ENCODE assay signal across 8 cellular contexts in the genomic region with DNA sequence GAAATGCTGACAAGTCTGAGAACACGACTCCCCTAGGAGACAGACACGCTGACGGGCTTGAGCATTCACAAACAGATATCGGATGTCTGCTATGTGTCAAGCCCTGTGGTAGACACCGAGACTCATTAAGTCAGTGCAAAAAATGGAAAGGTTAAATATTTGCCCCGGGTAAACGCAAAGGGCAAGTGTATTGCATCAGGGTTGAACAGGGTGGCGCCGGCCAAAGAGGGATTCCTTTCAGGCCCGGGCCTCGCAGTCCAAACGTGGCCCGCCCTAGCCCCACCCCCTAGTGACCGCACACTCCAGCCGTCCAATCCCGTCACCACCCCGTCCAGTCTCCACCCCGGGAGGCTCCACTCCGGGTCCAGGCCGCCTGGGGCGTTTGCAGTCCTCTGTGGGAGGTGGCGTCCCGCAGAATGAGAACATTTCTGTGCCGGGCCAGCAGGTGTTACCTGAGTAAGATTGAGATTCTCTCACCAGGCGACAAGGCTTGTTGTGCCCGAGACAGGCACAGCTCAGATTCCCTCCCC. TPM values are rescaled to one million over a fixed set of nuclear protein-coding genes. Genes with fewer than 3 reads are reported as not detected.
DNase-seq lines count a peak whose midpoint lies in the region; ATAC-seq and FAIRE-seq lines count a peak whose summit lies in the region.

No MANE protein-coding gene starts in this region.

- H3K9me3 Mint-ChIP-seq in activated T-helper 17 cell treated with anti-CD3 and anti-CD28 coated beads, Interleukin-2, amount 50 U/mL, for 72 hours: no peaks in the 10 kb centered on the region
- no peaks in the 10 kb centered on the region for H3K9me3 Mint-ChIP-seq in natural killer cell treated with Interleukin-12 subunit alpha and Interleukin-12 subunit beta and Interleukin-15 and Interleukin-18, amount 100 ng/mL, for 72 hours

- peaks cover 14% of the 10 kb centered on the region for H3K4me1 ChIP-seq in Karpas-422 (ENCODE audit: low read length)

- H3K79me2 ChIP-seq in Karpas-422 (ENCODE audit: low read length): no peaks in the 10 kb centered on the region

- H3K4me2 ChIP-seq in Karpas-422 (ENCODE audit: low read depth, low read length, poor library complexity, severe bottlenecking): peak overlapping the region; percentile 83

- no peaks in the 10 kb centered on the region for H3K36me3 ChIP-seq in Karpas-422 (ENCODE audit: insufficient read depth, low read length)

- peak overlapping the region; percentile 54 for H3K9ac ChIP-seq in Karpas-422 (ENCODE audit: low read length)

- no peaks in the 10 kb centered on the region for H4K20me1 ChIP-seq in Karpas-422 (ENCODE audit: insufficient read depth, low read depth, low read length)

- peak overlapping the region; percentile 96 for H3K27ac Mint-ChIP-seq in activated T-helper 17 cell treated with anti-CD3 and anti-CD28 coated beads, Interleukin-2, amount 50 U/mL, for 72 hours
- peak overlapping the region in 1 of 2 donors; percentile 74 for H3K27ac Mint-ChIP-seq in natural killer cell treated with Interleukin-12 subunit alpha and Interleukin-12 subunit beta and Interleukin-15 and Interleukin-18, amount 100 ng/mL, for 72 hours

- H2AFZ ChIP-seq in Karpas-422 (ENCODE audit: low read length): peak overlapping the region; percentile 92; the same call in 1 of the 2 replicates

- H3K4me3 Mint-ChIP-seq in activated T-helper 17 cell treated with anti-CD3 and anti-CD28 coated beads, Interleukin-2, amount 50 U/mL, for 72 hours: peak overlapping the region; percentile 86
- H3K4me3 Mint-ChIP-seq in natural killer cell treated with Interleukin-12 subunit alpha and Interleukin-12 subunit beta and Interleukin-15 and Interleukin-18, amount 100 ng/mL, for 72 hours: peak overlapping the region; percentile 79

- H3K4me3 ChIP-seq in Karpas-422 (ENCODE audit: low read length): peak overlapping the region; percentile 64

- ATAC-seq in GM21786 (IDR thresholded peaks at IDR 0.05; ENCODE audit: unreplicated experiment): peak; percentile 94
- ATAC-seq in activated T-helper 17 cell treated with anti-CD3 and anti-CD28 coated beads, Interleukin-2, amount 50 U/mL, for 72 hours (replicated peaks): peak; percentile 89
- ATAC-seq in natural killer cell treated with Interleukin-12 subunit alpha and Interleukin-12 subunit beta and Interleukin-15 and Interleukin-18, amount 100 ng/mL, for 72 hours: peak; percentile 98 to 99
- peak; percentile 93 for ATAC-seq in stimulated activated naive CD8-positive, alpha-beta T cell treated with anti-CD3 and anti-CD28 coated beads, Interleukin-15, Interleukin-2, amounts not matched to agents 100 U/mL and 50 U/mL, for 24 hours

- no peaks in the 10 kb centered on the region for H3K27me3 ChIP-seq in Karpas-422 (ENCODE audit: low read length)

- peak; percentile 88 for FAIRE-seq in RCC 7860 (lab: Jason Lieb, UNC)

- no peaks in the 10 kb centered on the region for H3K36me3 Mint-ChIP-seq in activated T-helper 17 cell treated with anti-CD3 and anti-CD28 coated beads, Interleukin-2, amount 50 U/mL, for 72 hours (ENCODE audit: low read depth)
- no peaks in the 10 kb centered on the region for H3K36me3 Mint-ChIP-seq in natural killer cell treated with Interleukin-12 subunit alpha and Interleukin-12 subunit beta and Interleukin-15 and Interleukin-18, amount 100 ng/mL, for 72 hours

- H3K9me3 ChIP-seq in Karpas-422 (ENCODE audit: low read length): no peaks in the 10 kb centered on the region

- peaks cover 3% of the 10 kb centered on the region for H3K27me3 Mint-ChIP-seq in activated T-helper 17 cell treated with anti-CD3 and anti-CD28 coated beads, Interleukin-2, amount 50 U/mL, for 72 hours
- peaks cover 8 to 18% of the 10 kb centered on the region in 2 donors for H3K27me3 Mint-ChIP-seq in natural killer cell treated with Interleukin-12 subunit alpha and Interleukin-12 subunit beta and Interleukin-15 and Interleukin-18, amount 100 ng/mL, for 72 hours

- H3K9me2 ChIP-seq in Karpas-422 (replicated peaks; ENCODE audit: insufficient read depth, low read length): no peaks in the 10 kb centered on the region

- DNase-seq in DMS79 treated with DMSO at 0.1 percent for 48 hours (lab: John Stamatoyannopoulos, UW) (peak; percentile 68), Karpas-422 (peak; percentile 84), RCC 7860 (ENCODE audit: low spot score) (peak; percentile 97), fibroblast of peridontal ligament (ENCODE audit: extremely low read depth) (peak; percentile 83)
- peak; percentile 86 for DNase-seq in natural killer cell treated with Interleukin-12 subunit alpha and Interleukin-12 subunit beta and Interleukin-15 and Interleukin-18, amount 100 ng/mL, for 72 hours (ENCODE audit: low spot score)
- DNase-seq in stimulated activated naive CD8-positive, alpha-beta T cell treated with anti-CD3 and anti-CD28 coated beads, Interleukin-15, Interleukin-2, amounts not matched to agents 100 U/mL and 50 U/mL, for 24 hours: peak; percentile 87

- peaks cover 6% of the 10 kb centered on the region for H3K4me1 Mint-ChIP-seq in activated T-helper 17 cell treated with anti-CD3 and anti-CD28 coated beads, Interleukin-2, amount 50 U/mL, for 72 hours
- H3K4me1 Mint-ChIP-seq in natural killer cell treated with Interleukin-12 subunit alpha and Interleukin-12 subunit beta and Interleukin-15 and Interleukin-18, amount 100 ng/mL, for 72 hours (ENCODE audit: low read depth in 2 of 2): peaks cover 6 to 14% of the 10 kb centered on the region in 2 donors

- H3K27ac ChIP-seq in Karpas-422 (ENCODE audit: low read length): no peak overlapping the region

RNA-seq across cellular contexts. Expression of a gene that starts 16.3 kb away (rescaled TPM):
- total RNA-seq in Karpas-422 (2014; rRNA removed; shearing (Covaris generic); ENCODE audit: low replicate concordance): 27.1 and 45.5 TPM in 2 replicates
- total RNA-seq in activated T-helper 17 cell treated with anti-CD3 and anti-CD28 coated beads, Interleukin-2, amount 50 U/mL, for 72 hours: 10 to 100 TPM; 19.5 to 25.7 TPM
- total RNA-seq in natural killer cell treated with Interleukin-12 subunit alpha and Interleukin-12 subunit beta and Interleukin-15 and Interleukin-18, amount 100 ng/mL, for 72 hours: 10 to 100 TPM; 15.6 to 21.5 TPM

RNA-seq across cellular contexts. Expression of a gene that starts 20.0 kb away (rescaled TPM):
- total RNA-seq in Karpas-422 (2014; rRNA removed; shearing (Covaris generic); ENCODE audit: low replicate concordance): not detected in 2 replicates
- under 1 TPM in 1 of 2 donors, not detected in 1; 0.21 TPM for total RNA-seq in activated T-helper 17 cell treated with anti-CD3 and anti-CD28 coated beads, Interleukin-2, amount 50 U/mL, for 72 hours
- total RNA-seq in natural killer cell treated with Interleukin-12 subunit alpha and Interleukin-12 subunit beta and Interleukin-15 and Interleukin-18, amount 100 ng/mL, for 72 hours: not detected

RNA-seq across cellular contexts. Expression of a gene that starts 43.6 kb away (rescaled TPM):
- not detected in 2 replicates for total RNA-seq in Karpas-422 (2014; rRNA removed; shearing (Covaris generic); ENCODE audit: low replicate concordance)
- total RNA-seq in activated T-helper 17 cell treated with anti-CD3 and anti-CD28 coated beads, Interleukin-2, amount 50 U/mL, for 72 hours: under 1 TPM in 1 of 2 donors, not detected in 1; 0.19 TPM
- total RNA-seq in natural killer cell treated with Interleukin-12 subunit alpha and Interleukin-12 subunit beta and Interleukin-15 and Interleukin-18, amount 100 ng/mL, for 72 hours: not detected

RNA-seq across cellular contexts. Expression of a gene that starts 58.4 kb away (rescaled TPM):
- not detected in 2 replicates for total RNA-seq in Karpas-422 (2014; rRNA removed; shearing (Covaris generic); ENCODE audit: low replicate concordance)
- total RNA-seq in activated T-helper 17 cell treated with anti-CD3 and anti-CD28 coated beads, Interleukin-2, amount 50 U/mL, for 72 hours: not detected
- total RNA-seq in natural killer cell treated with Interleukin-12 subunit alpha and Interleukin-12 subunit beta and Interleukin-15 and Interleukin-18, amount 100 ng/mL, for 72 hours: not detected
